ENCODE assay signal across 8 cellular contexts in the genomic region with DNA sequence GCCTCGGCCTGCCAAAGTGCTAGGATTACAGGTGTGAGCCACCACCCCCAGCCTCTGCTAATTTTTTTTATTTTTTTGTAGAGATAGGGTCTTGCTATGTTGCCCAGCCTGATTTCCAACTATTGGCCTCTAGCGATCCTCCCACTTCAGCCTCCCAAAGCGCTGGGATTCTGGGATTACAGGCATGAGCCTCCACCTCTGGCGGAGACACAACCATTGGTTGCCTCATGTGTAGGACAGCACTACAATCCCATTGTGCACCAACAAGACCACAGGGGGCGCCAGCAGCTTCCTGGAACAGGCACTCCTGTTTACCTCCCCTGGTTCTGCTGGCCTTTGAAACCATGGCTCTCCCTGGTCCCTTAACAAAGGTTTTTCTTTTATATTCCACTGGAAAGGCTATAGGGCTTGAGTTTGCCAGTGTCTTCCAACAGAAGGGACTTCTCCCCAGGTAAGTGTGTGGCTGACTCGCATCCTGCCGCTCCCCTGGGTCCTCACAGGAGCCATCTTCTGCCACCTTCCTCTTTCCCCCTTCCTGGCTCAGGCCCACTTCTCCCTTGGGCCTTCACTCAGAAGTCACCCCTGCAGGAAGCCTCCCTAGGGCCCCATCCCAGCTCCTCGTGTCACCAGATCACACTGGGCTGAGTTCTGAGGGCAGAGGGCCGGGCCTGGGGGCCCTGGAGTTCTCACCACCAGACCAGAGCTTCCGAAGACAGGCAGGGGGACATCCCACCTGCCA. TPM values are rescaled to one million over a fixed set of nuclear protein-coding genes. Genes with fewer than 3 reads are reported as not detected.
DNase-seq lines count a peak whose midpoint lies in the region; ATAC-seq and TF ChIP-seq lines count a peak whose summit lies in the region.

No MANE protein-coding gene starts in this region.

- DNase-seq in NCI-H2227 (lab: John Stamatoyannopoulos, UW; ENCODE audit: unreplicated experiment) (peak; percentile 71), NCI-H2227 treated with DMSO at 0.1 percent for 48 hours (lab: John Stamatoyannopoulos, UW) (no peak), NB4 (ENCODE audit: low read depth) (peak; percentile 93), dermis microvascular lymphatic vessel endothelial cell (ENCODE audit: low read depth in 2 of 2) (peak; percentile 47 to 71), mucosa of descending colon (peak; percentile 81 to 86 (median 83)), upper lobe of left lung (peak in 1 of 2 donors; percentile 76), NCI-H187 (lab: John Stamatoyannopoulos, UW) (no peak)
- DNase-seq in T-helper 2 cell treated with Interferon-gamma antibody and Interleukin-4, amounts not matched to agents 5 μg/mL and 100 μg/mL, for 36 hours (ENCODE audit: low spot score): peak; percentile 46

- TF ChIP-seq CTCF in NB4 (IDR thresholded peaks at IDR 0.05; ENCODE audit: low read depth, low read length) (peak; percentile 84), mucosa of descending colon (IDR thresholded peaks at IDR 0.05) (peak; percentile 14), upper lobe of left lung (IDR thresholded peaks at IDR 0.05) (peak in 5 of 6 experiments; percentile 13 to 33 (median 20))

- no peaks in the 10 kb centered on the region for H3K27me3 ChIP-seq in upper lobe of left lung

- H3K4me1 ChIP-seq in mucosa of descending colon (ENCODE audit: low read depth): peaks cover 16% of the 10 kb centered on the region
- peaks cover 43 to 56% (median 48%) of the 10 kb centered on the region in 4 donors for H3K4me1 ChIP-seq in upper lobe of left lung

- peak overlapping the region; percentile 8 for H3K4me3 ChIP-seq in NB4 (ENCODE audit: low read depth, low read length)
- H3K4me3 ChIP-seq in mucosa of descending colon: no peak overlapping the region
- no peak overlapping the region for H3K4me3 ChIP-seq in upper lobe of left lung

- intact Hi-C loops in mucosa of descending colon (cut with DNase I, micrococcal nuclease): no loop called here

- ATAC-seq in mucosa of descending colon (peak; percentile 63), upper lobe of left lung (ENCODE audit: low FRiP score in 2 of 2) (no peak)

- no peak for TF ChIP-seq POLR2A in NB4 (IDR thresholded peaks at IDR 0.05; ENCODE audit: extremely low read depth, insufficient read length)
- TF ChIP-seq POLR2A in upper lobe of left lung (IDR thresholded peaks at IDR 0.05): no peak

- no peaks in the 10 kb centered on the region for H3K36me3 ChIP-seq in mucosa of descending colon (ENCODE audit: low read depth)
- peaks cover 0 to 12% (median 6%) of the 10 kb centered on the region in 4 donors for H3K36me3 ChIP-seq in upper lobe of left lung

- no peaks in the 10 kb centered on the region for H3K27me3 Mint-ChIP-seq in T-helper 2 cell treated with Interferon-gamma antibody and Interleukin-4, amounts not matched to agents 5 μg/mL and 100 μg/mL, for 36 hours (ENCODE audit: low read depth)

- 67 to 86% methylated on average over 7 to 10 of the region's 10 CpGs for WGBS in upper lobe of left lung, 2 donors

- H3K27ac ChIP-seq in upper lobe of left lung: peak overlapping the region; percentile 60 to 85 (median 76)

- no peaks in the 10 kb centered on the region for H3K9me3 Mint-ChIP-seq in T-helper 2 cell treated with Interferon-gamma antibody and Interleukin-4, amounts not matched to agents 5 μg/mL and 100 μg/mL, for 36 hours

- H3K9me3 ChIP-seq in mucosa of descending colon (no peaks in the 10 kb centered on the region), upper lobe of left lung (no peaks in the 10 kb centered on the region)

- peak overlapping the region; percentile 70 for H3K27ac Mint-ChIP-seq in T-helper 2 cell treated with Interferon-gamma antibody and Interleukin-4, amounts not matched to agents 5 μg/mL and 100 μg/mL, for 36 hours

- TF ChIP-seq EP300 in upper lobe of left lung (IDR thresholded peaks at IDR 0.05): no peak

- no peaks in the 10 kb centered on the region for H3K36me3 Mint-ChIP-seq in T-helper 2 cell treated with Interferon-gamma antibody and Interleukin-4, amounts not matched to agents 5 μg/mL and 100 μg/mL, for 36 hours (ENCODE audit: low read depth)

- H3K4me3 Mint-ChIP-seq in T-helper 2 cell treated with Interferon-gamma antibody and Interleukin-4, amounts not matched to agents 5 μg/mL and 100 μg/mL, for 36 hours: peak overlapping the region; percentile 70

- peaks cover 18% of the 10 kb centered on the region for H3K4me1 Mint-ChIP-seq in T-helper 2 cell treated with Interferon-gamma antibody and Interleukin-4, amounts not matched to agents 5 μg/mL and 100 μg/mL, for 36 hours (ENCODE audit: low read depth)

RNA-seq across cellular contexts. Expression of gene TLDC2, which starts 39.2 kb away (rescaled TPM):
- total RNA-seq in dermis microvascular lymphatic vessel endothelial cell (0.13 TPM in 2 replicates), mucosa of descending colon (10 to 100 TPM; 11.6 to 35.0 (median 30.0) TPM), upper lobe of left lung (1 to 10 TPM in 1 of 6 donors, under 1 TPM in 2, not detected in 3; 0.31 to 1.3 (median 0.61) TPM)

Comparison
In these comparisons a context has a peak if more than half of its experiments do, and no peak if none do; other contexts are left out.
1. DNase-seq: peak in NCI-H2227 (single experiment), NB4 (single experiment), T-helper 2 cell treated with Interferon-gamma antibody and Interleukin-4, amounts not matched to agents 5 μg/mL and 100 μg/mL, for 36 hours (single experiment), dermis microvascular lymphatic vessel endothelial cell (2 of 2) and mucosa of descending colon (3 of 3); none in NCI-H2227 treated with DMSO at 0.1 percent for 48 hours (single experiment) and NCI-H187 (0 of 2).
2. CTCF ChIP-seq: peak in every context shown above with its lines; median percentile 84 in NB4; 20 in upper lobe of left lung; 14 in mucosa of descending colon.
3. RNA of gene TLDC2, which starts 39.2 kb away (total RNA-seq): 11.6 to 35.0 TPM in mucosa of descending colon; 0.31 to 1.3 TPM in upper lobe of left lung and 0.13 TPM in dermis microvascular lymphatic vessel endothelial cell; every median in the first group is over 4 times any median in the second.